Comparison of ENCODE assay signal across 1 cellular context in genomic region chr10:114502071-114502470, GRCh38.
TF ChIP-seq lines count a peak whose summit lies in the region.

No MANE protein-coding gene starts in this region.

TF ChIP-seq in HepG2, 621 proteins besides CTCF, POLR2A, EP300 and RAD21:
- TF ChIP-seq MED1 (CRISPR knock-in tag; IDR thresholded peaks at IDR 0.05), result no peak
- no peak for TF ChIP-seq ZNF546 (CRISPR knock-in tag; conservative IDR thresholded peaks at IDR 0.05)
- TF ChIP-seq, protein P1, sequence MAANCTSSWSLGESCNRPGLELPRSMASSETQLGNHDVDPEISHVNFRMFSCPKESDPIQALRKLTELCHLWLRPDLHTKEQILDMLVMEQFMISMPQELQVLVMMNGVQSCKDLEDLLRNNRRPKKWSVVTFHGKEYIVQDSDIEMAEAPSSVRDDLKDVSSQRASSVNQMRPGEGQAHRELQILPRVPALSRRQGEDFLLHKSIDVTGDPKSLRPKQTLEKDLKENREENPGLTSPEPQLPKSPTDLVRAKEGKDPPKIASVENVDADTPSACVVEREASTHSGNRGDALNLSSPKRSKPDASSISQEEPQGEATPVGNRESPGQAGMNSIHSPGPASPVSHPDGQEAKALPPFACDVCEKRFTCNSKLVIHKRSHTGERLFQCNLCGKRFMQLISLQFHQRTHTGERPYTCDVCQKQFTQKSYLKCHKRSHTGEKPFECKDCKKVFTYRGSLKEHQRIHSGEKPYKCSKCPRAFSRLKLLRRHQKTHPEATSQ (CRISPR knock-in tag; IDR thresholded peaks at IDR 0.05; ENCODE audit: borderline replicate concordance), result no peak
